Comparison of ENCODE assay signal across 15 cellular contexts in genomic region chr17:40858667-40859066, GRCh38. TPM values are rescaled to one million over a fixed set of nuclear protein-coding genes. Genes with fewer than 3 reads are reported as not detected.
A peak's percentile ranks its signal among the peaks of the same experiment; 100 is the strongest.
DNase-seq lines count a peak whose midpoint lies in the region; TF ChIP-seq lines count a peak whose summit lies in the region.
"Not testable (repeated sequence)": the region's sequence is repeated elsewhere in the genome, so short reads cannot be mapped to it uniquely, and the experiment has no call there.
"Had no signal": no experiment of that assay in that cellular context is flagged by ENCODE, and none has a peak within 500 bp of the region (broad histone marks: within the 10 kb centered on the region; RNA-seq: fewer than 3 reads in every experiment).

No MANE protein-coding gene starts in this region.

- peak overlapping the region; percentile 59 for H3K27ac Mint-ChIP-seq in Caco-2 (ENCODE audit: unreplicated experiment)
- H3K27ac Mint-ChIP-seq in nephron: peak overlapping the region; percentile 47 to 91 (median 67)
- H3K27ac Mint-ChIP-seq in type B pancreatic cell: peak overlapping the region; percentile 8

- TF ChIP-seq CTCF in Caco-2 (IDR thresholded peaks at IDR 0.05; ENCODE audit: insufficient read depth in 1 of 2, low read depth in 1 of 2, low read length in 1 of 2, severe bottlenecking in 1 of 2, unreplicated experiment in 1 of 2); HEK293 (tag by site-specific recombination; IDR thresholded peaks at IDR 0.05); epithelial cell of proximal tubule (conservative IDR thresholded peaks at IDR 0.05; ENCODE audit: low read depth, low read length); nephron (IDR thresholded peaks at IDR 0.05; ENCODE audit: unreplicated experiment in 3 of 3); type B pancreatic cell (conservative IDR thresholded peaks at IDR 0.05): not testable (repeated sequence)

- BruUV-seq in Caco-2 (replicated peaks; lab: Mats Ljungman, UMichigan): not testable (repeated sequence)

- peaks cover 29% of the 10 kb centered on the region for H3K4me1 Mint-ChIP-seq in Caco-2 (ENCODE audit: low read depth, unreplicated experiment)
- peaks cover 24% of the 10 kb centered on the region for H3K4me1 Mint-ChIP-seq in nephron
- H3K4me1 Mint-ChIP-seq in type B pancreatic cell (ENCODE audit: unreplicated experiment): peaks cover 26% of the 10 kb centered on the region

- H3K27me3 ChIP-seq in Caco-2 (replicated peaks; ENCODE audit: control insufficient read depth, insufficient read depth, low read length): not testable (repeated sequence)

- not testable (repeated sequence) for H3K36me3 ChIP-seq in Caco-2 (ENCODE audit: control insufficient read depth, insufficient read depth, low read length); HEK293 (ENCODE audit: control insufficient read depth in 2 of 2, insufficient read depth in 1 of 2, low read length in 2 of 2)

- not testable (repeated sequence) for H3K27ac ChIP-seq in HEK293 (ENCODE audit: extremely low read depth, low read depth, low read length)

- H3K9me3 Mint-ChIP-seq in Caco-2 (ENCODE audit: unreplicated experiment): peaks cover 14% of the 10 kb centered on the region
- not testable (repeated sequence) for H3K9me3 Mint-ChIP-seq in nephron, type B pancreatic cell

- not testable (repeated sequence) for H3K4me3 ChIP-seq in Caco-2 (ENCODE audit: low read depth, low read length); HEK293 (ENCODE audit: low read depth, low read length); epithelial cell of proximal tubule (ENCODE audit: low read depth, low read length)

- H3K9me3 ChIP-seq in Caco-2; HEK293 (ENCODE audit: control insufficient read depth, insufficient read depth, low read depth, low read length): not testable (repeated sequence)

- POLR2A ChIA-PET in Caco-2 (lab: Charles Lee): not testable (repeated sequence)
- POLR2A ChIA-PET in HEK293 (lab: Yijun Ruan, JAX): interaction anchor here (1.2 kb wide), 1 partner anchor 804 kb away, joined by 3 read pairs; no protein-coding TSS in a partner anchor

- peaks cover 22% of the 10 kb centered on the region for H3K4me1 ChIP-seq in Caco-2
- H3K4me1 ChIP-seq in HEK293 (ENCODE audit: control insufficient read depth, insufficient read depth, low read length): not testable (repeated sequence)

- not testable (repeated sequence) for H3K27me3 Mint-ChIP-seq in Caco-2 (ENCODE audit: insufficient read depth, unreplicated experiment); nephron (ENCODE audit: low read depth); type B pancreatic cell

- H3K4me3 Mint-ChIP-seq in Caco-2 (ENCODE audit: unreplicated experiment); nephron; type B pancreatic cell: not testable (repeated sequence)

- intact Hi-C loops in Caco-2 (cut with micrococcal nuclease; ENCODE audit: unreplicated experiment): loop anchor here (5.0 kb wide), 2 partner anchors 464 to 809 kb away; no protein-coding TSS in a partner anchor

- CTCF ChIA-PET in Caco-2 (lab: Charles Lee): interaction anchor here (2.2 kb wide), 1 partner anchor 804 kb away, joined by 10 read pairs; no protein-coding TSS in a partner anchor
- CTCF ChIA-PET in HEK293 (lab: Yijun Ruan, JAX): interaction anchor here (0.6 to 8.2 kb wide), 12 partner anchors 8 to 808 kb away, joined by 3 to 109 read pairs (median 7); partner anchors contain the start of gene KRT12

- DNase-seq in Caco-2; type B pancreatic cell (ENCODE audit: extremely low spot score, unreplicated experiment): not testable (repeated sequence)
- peak; percentile 5 for DNase-seq in NCI-H345 (lab: John Stamatoyannopoulos, UW)
- peak; percentile 36 for DNase-seq in epithelial cell of proximal tubule (ENCODE audit: low read depth)
- peak; percentile 20 for DNase-seq in left kidney (ENCODE audit: low read depth, low spot score)

- not testable (repeated sequence) for H3K36me3 Mint-ChIP-seq in Caco-2 (ENCODE audit: insufficient read depth, unreplicated experiment); nephron (ENCODE audit: low read depth); type B pancreatic cell

TF ChIP-seq in HEK293, 187 proteins besides CTCF, POLR2A, EP300 and RAD21:
- peak; percentile 81 for TF ChIP-seq WT1 (tag by site-specific recombination; IDR thresholded peaks at IDR 0.05)
- TF ChIP-seq ZNF398 (tag by site-specific recombination; IDR thresholded peaks at IDR 0.05): peak; percentile 47; the same call in 1 of the 2 replicates
TF ChIP-seq in HEK293: peak in this region for 2; not testable (repeated sequence) for 185.

RNA-seq across cellular contexts. Expression of gene KRT12, which starts 8.4 kb away (rescaled TPM):
- not detected in 2 replicates for total RNA-seq in Caco-2 (2022)
- not detected in 2 replicates for total RNA-seq in epithelial cell of proximal tubule
- total RNA-seq in type B pancreatic cell (ENCODE audit: low replicate concordance): not detected in 2 replicates
- total RNA-seq: A673; CD4-positive, alpha-beta memory T cell; Daoy; G401; GM23338; H4; H9; HFFc6 had no signal

RNA-seq across cellular contexts. Expression of gene KRT20, which starts 26.4 kb away (rescaled TPM):
- total RNA-seq in Caco-2 (2022) (0.53 and 1.0 TPM in 2 replicates), epithelial cell of proximal tubule (not detected in 2 replicates), type B pancreatic cell (ENCODE audit: low replicate concordance) (13.0 and 41.9 TPM in 2 replicates)
- total RNA-seq: A673; CD4-positive, alpha-beta memory T cell; Daoy; G401; GM23338; H4; H9; HFFc6 had no signal

RNA-seq across cellular contexts. Expression of gene KRT10, which starts 36.3 kb away (rescaled TPM):
- total RNA-seq in Caco-2 (2022) (48.3 and 48.6 TPM in 2 replicates), epithelial cell of proximal tubule (10.8 and 22.6 TPM in 2 replicates), type B pancreatic cell (ENCODE audit: low replicate concordance) (60.2 and 83.0 TPM in 2 replicates)

RNA-seq across cellular contexts. Expression of gene KRT28, which starts 58.9 kb away (rescaled TPM):
- not detected in 2 replicates for total RNA-seq in Caco-2 (2022)
- not detected in 2 replicates for total RNA-seq in epithelial cell of proximal tubule
- 0.21 TPM in 1 of 2 replicates, not detected in the other for total RNA-seq in type B pancreatic cell (ENCODE audit: low replicate concordance)
- total RNA-seq: A673; CD4-positive, alpha-beta memory T cell; Daoy; G401; GM23338; H4; H9; HFFc6 had no signal

Comparison
In these comparisons a context has a peak if more than half of its experiments do, and no peak if none do; other contexts are left out.
1. H3K27ac Mint-ChIP-seq: peak in every context shown above with its lines; median percentile 67 in nephron; 59 in Caco-2; 8 in type B pancreatic cell.